Comparison of ENCODE assay signal across 12 cellular contexts in the genomic region with DNA sequence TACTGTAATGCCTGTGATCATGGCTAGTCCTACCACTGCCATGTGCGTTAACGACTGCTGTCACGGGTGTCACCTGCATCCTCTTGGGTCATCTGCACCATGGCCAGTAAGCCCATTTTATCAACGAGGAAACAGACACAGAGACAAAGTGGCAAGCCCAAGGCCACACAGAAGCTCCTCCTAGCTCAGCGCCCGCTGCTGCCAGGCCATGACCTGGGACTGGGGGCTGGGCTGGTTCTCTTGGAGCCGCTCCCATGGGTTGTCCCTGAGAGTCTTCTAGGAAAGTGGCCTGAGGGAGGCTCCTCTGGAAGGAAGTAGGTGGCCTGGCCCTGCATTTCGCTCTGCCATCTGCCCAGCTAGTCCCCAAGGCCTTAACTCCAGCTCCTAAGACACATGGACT. TPM values are rescaled to one million over a fixed set of nuclear protein-coding genes. Genes with fewer than 3 reads are reported as not detected.
DNase-seq lines count a peak whose midpoint lies in the region; ATAC-seq, FAIRE-seq and TF ChIP-seq lines count a peak whose summit lies in the region.
"Had no signal": no experiment of that assay in that cellular context is flagged by ENCODE, and none has a peak within 500 bp of the region (broad histone marks: within the 10 kb centered on the region; RNA-seq: fewer than 3 reads in every experiment).

No MANE protein-coding gene starts in this region.

- peak; percentile 48 for FAIRE-seq in keratinocyte (lab: Jason Lieb, UNC)

- H3K36me3 Mint-ChIP-seq in activated T-cell treated with anti-CD3 and anti-CD28 coated beads, Interleukin-2, amount 50 U/mL, for 4 hours (ENCODE audit: insufficient read depth) = peaks cover 24% of the 10 kb centered on the region
- peaks cover 65% of the 10 kb centered on the region for H3K36me3 Mint-ChIP-seq in activated T-helper 17 cell treated with anti-CD3 and anti-CD28 coated beads, Interleukin-2, amount 50 U/mL, for 72 hours (ENCODE audit: low read depth)

- no peaks in the 10 kb centered on the region for H3K9me3 Mint-ChIP-seq in activated T-cell treated with anti-CD3 and anti-CD28 coated beads, Interleukin-2, amount 50 U/mL, for 4 hours
- H3K9me3 Mint-ChIP-seq in activated T-helper 17 cell treated with anti-CD3 and anti-CD28 coated beads, Interleukin-2, amount 50 U/mL, for 72 hours = no peaks in the 10 kb centered on the region

- H3K27me3 ChIP-seq in keratinocyte (ENCODE audit: control insufficient read depth, extremely low read depth, insufficient read depth, low read length) = no peaks in the 10 kb centered on the region
- H3K27me3 ChIP-seq in testis = no peaks in the 10 kb centered on the region

- 53 to 73% methylated on average over 3 to 8 of the region's 8 CpGs for WGBS in testis, 2 donors

- no peaks in the 10 kb centered on the region for H3K9me1 ChIP-seq in keratinocyte (ENCODE audit: control insufficient read depth, extremely low read depth, insufficient read depth, low read length)

- H3K4me3 ChIP-seq in keratinocyte (ENCODE audit: control insufficient read depth in 2 of 3, extremely low read depth in 1 of 3, insufficient read depth in 2 of 3, low read depth in 1 of 3, low read length in 3 of 3) (peak overlapping the region in 2 of 3 experiments; percentile 90 to 95), testis (no peak overlapping the region)

- H3K36me3 ChIP-seq in keratinocyte (ENCODE audit: control insufficient read depth in 2 of 2, extremely low read depth in 1 of 2, insufficient read depth in 2 of 2, low read length in 2 of 2) (peaks cover 47 to 62% of the 10 kb centered on the region in 2 experiments), testis (ENCODE audit: low read depth, missing control alignments) (no peaks in the 10 kb centered on the region)

- peak overlapping the region; percentile 88 for H3K4me3 Mint-ChIP-seq in activated T-cell treated with anti-CD3 and anti-CD28 coated beads, Interleukin-2, amount 50 U/mL, for 4 hours
- H3K4me3 Mint-ChIP-seq in activated T-helper 17 cell treated with anti-CD3 and anti-CD28 coated beads, Interleukin-2, amount 50 U/mL, for 72 hours = peak overlapping the region; percentile 93

- TF ChIP-seq POLR2A in testis (IDR thresholded peaks at IDR 0.05) = no peak

- ATAC-seq in activated T-cell treated with anti-CD3 and anti-CD28 coated beads, Interleukin-2, amount 50 U/mL, for 4 hours = no peak
- no peak for ATAC-seq in activated T-helper 17 cell treated with anti-CD3 and anti-CD28 coated beads, Interleukin-2, amount 50 U/mL, for 72 hours (replicated peaks)
- ATAC-seq in omental fat pad (ENCODE audit: low FRiP score) = no peak

- H2AFZ ChIP-seq in keratinocyte (ENCODE audit: control insufficient read depth, low read length) = no peak overlapping the region
- H2AFZ ChIP-seq: parathyroid adenoma had no signal

- peak overlapping the region; percentile 99 for H3K9ac ChIP-seq in keratinocyte (ENCODE audit: control insufficient read depth, extremely low read depth, insufficient read depth, low read length)
- H3K9ac ChIP-seq: parathyroid adenoma had no signal

- H3K27me3 Mint-ChIP-seq in activated T-cell treated with anti-CD3 and anti-CD28 coated beads, Interleukin-2, amount 50 U/mL, for 4 hours (ENCODE audit: low read depth) = no peaks in the 10 kb centered on the region
- H3K27me3 Mint-ChIP-seq in activated T-helper 17 cell treated with anti-CD3 and anti-CD28 coated beads, Interleukin-2, amount 50 U/mL, for 72 hours = no peaks in the 10 kb centered on the region

- H3K27ac ChIP-seq in keratinocyte (ENCODE audit: control insufficient read depth, insufficient read depth, low read length) (peak overlapping the region; percentile 99), testis (peak overlapping the region; percentile 58 to 81)

- peaks cover 2% of the 10 kb centered on the region for H4K20me1 ChIP-seq in keratinocyte (ENCODE audit: control insufficient read depth, extremely low read depth, insufficient read depth, low read length)

- H3K4me1 Mint-ChIP-seq in activated T-cell treated with anti-CD3 and anti-CD28 coated beads, Interleukin-2, amount 50 U/mL, for 4 hours (ENCODE audit: low read depth) = peaks cover 56% of the 10 kb centered on the region
- peaks cover 29% of the 10 kb centered on the region for H3K4me1 Mint-ChIP-seq in activated T-helper 17 cell treated with anti-CD3 and anti-CD28 coated beads, Interleukin-2, amount 50 U/mL, for 72 hours

- intact Hi-C loops in testis (cut with DNase I; ENCODE audit: low total_unique reads) = loop anchor here (5.0 to 10.0 kb wide), 2 partner anchors 47 to 71 kb away; no protein-coding TSS in a partner anchor

- H3K79me2 ChIP-seq in keratinocyte (ENCODE audit: control insufficient read depth, insufficient read depth, low read length) = peaks cover 63% of the 10 kb centered on the region
- H3K79me2 ChIP-seq: parathyroid adenoma had no signal

- DNase-seq in activated T-cell treated with anti-CD3 and anti-CD28 coated beads, Interleukin-2, amount 50 U/mL, for 4 hours = no peak
- DNase-seq in activated T-cell treated with anti-CD3 and anti-CD28 coated beads, Interleukin-2, amount 50 U/mL, for 1 hour = no peak
- DNase-seq in keratinocyte (ENCODE audit: low read depth, low spot score) (no peak), testis (peak; percentile 89), omental fat pad (ENCODE audit: low spot score) (no peak), NCI-H1092 treated with DMSO at 0.1 percent for 48 hours (lab: John Stamatoyannopoulos, UW) (no peak)
- DNase-seq in effector CD4-positive, alpha-beta T cell = no peak
- DNase-seq: activated CD8-positive, alpha-beta memory T cell treated with anti-CD3 and anti-CD28 coated beads, Interleukin-2, amount 50 U/mL, for 48 hours; cerebellar nuclear complex; stimulated activated CD4-positive, alpha-beta T cell treated with anti-CD3 and anti-CD28 coated beads, Interleukin-2, amount 100 ng/mL, for 48 hours had no signal

- peak overlapping the region; percentile 92 for H3K27ac Mint-ChIP-seq in activated T-helper 17 cell treated with anti-CD3 and anti-CD28 coated beads, Interleukin-2, amount 50 U/mL, for 72 hours

- H3K9me3 ChIP-seq in keratinocyte (ENCODE audit: control insufficient read depth, low read depth, low read length) = no peaks in the 10 kb centered on the region
- H3K9me3 ChIP-seq in testis = no peaks in the 10 kb centered on the region

- TF ChIP-seq CTCF in keratinocyte (optimal IDR thresholded peaks at IDR 0.05 in 1 of 3, IDR thresholded peaks at IDR 0.05 in 1 of 3, conservative IDR thresholded peaks at IDR 0.05 in 1 of 3; ENCODE audit: extremely low read depth in 1 of 3, insufficient read depth in 2 of 3, low read length in 3 of 3) (no peak), testis (IDR thresholded peaks at IDR 0.05) (no peak), omental fat pad (IDR thresholded peaks at IDR 0.05) (no peak)

- dilution Hi-C loops in keratinocyte (cut with MboI; ENCODE audit: extremely low pct_ligation_motif_present, low sequenced_read_pairs) = no loop called here

- peaks cover 68% of the 10 kb centered on the region for H3K4me1 ChIP-seq in keratinocyte (ENCODE audit: control insufficient read depth, extremely low read depth, insufficient read depth, low read length)
- peaks cover 42% of the 10 kb centered on the region for H3K4me1 ChIP-seq in testis
- H3K4me1 ChIP-seq: parathyroid adenoma had no signal

- H3K4me2 ChIP-seq in keratinocyte (ENCODE audit: control insufficient read depth, extremely low read depth, insufficient read depth, low read depth, low read length) = peak overlapping the region; percentile 100

RNA-seq across cellular contexts. Expression of gene DUSP7, which starts 4.9 kb away (rescaled TPM):
- total RNA-seq in activated T-cell treated with anti-CD3 and anti-CD28 coated beads, Interleukin-2, amount 50 U/mL, for 4 hours = 10 to 100 TPM; 33.4 to 43.6 (median 38.1) TPM
- 10 to 100 TPM; 19.3 to 25.1 TPM for total RNA-seq in activated T-helper 17 cell treated with anti-CD3 and anti-CD28 coated beads, Interleukin-2, amount 50 U/mL, for 72 hours
- polyA plus RNA-seq in keratinocyte (103 to 172 TPM (median 121 TPM) in 3 replicates), testis (ENCODE audit: insufficient read depth, low read depth, low replicate concordance) (25.1 TPM)
- polyA plus RNA-seq in keratinocyte (2011; ENCODE audit: low read depth) = 36.1 TPM
- 119 and 152 TPM in 2 replicates for polyA plus RNA-seq in keratinocyte (2011; cell fraction: cytosol; rRNA removed)
- 143 and 170 TPM in 2 replicates for polyA plus RNA-seq in keratinocyte (2011; cell fraction: nucleus; rRNA removed)
- polyA plus RNA-seq in keratinocyte (2012; ENCODE audit: low replicate concordance) = 84.5 and 106 TPM in 2 replicates
- 280 to 386 TPM (median 351 TPM) in 3 replicates for polyA minus RNA-seq in keratinocyte
- 419 TPM for polyA minus RNA-seq in keratinocyte (2011; cell fraction: cytosol; rRNA and poly(A)+ RNA removed)
- 133 and 142 TPM in 2 replicates for polyA minus RNA-seq in keratinocyte (2011; cell fraction: nucleus; rRNA and poly(A)+ RNA removed)
- total RNA-seq in testis (10 to 100 TPM; 40.6 to 48.8 TPM), omental fat pad (10 to 100 TPM in 3 of 4 donors, 1 to 10 TPM in 1; 5.5 to 22.2 (median 16.8) TPM)

RNA-seq across cellular contexts. Expression of gene RPL29, which starts 55.7 kb away (rescaled TPM):
- total RNA-seq in activated T-cell treated with anti-CD3 and anti-CD28 coated beads, Interleukin-2, amount 50 U/mL, for 4 hours = 1,000 to 10,000 TPM; 1,732 to 1,841 (median 1,813) TPM
- total RNA-seq in activated T-helper 17 cell treated with anti-CD3 and anti-CD28 coated beads, Interleukin-2, amount 50 U/mL, for 72 hours = 1,000 to 10,000 TPM; 1,433 to 1,498 TPM
- polyA plus RNA-seq in keratinocyte = 1,648 to 2,317 TPM (median 2,262 TPM) in 3 replicates
- 230 TPM for polyA plus RNA-seq in keratinocyte (2011; ENCODE audit: low read depth)
- polyA plus RNA-seq in keratinocyte (2011; cell fraction: cytosol; rRNA removed) = 2,612 and 3,378 TPM in 2 replicates
- polyA plus RNA-seq in keratinocyte (2011; cell fraction: nucleus; rRNA removed) = 709 and 840 TPM in 2 replicates
- polyA plus RNA-seq in keratinocyte (2012; ENCODE audit: low replicate concordance) = 2,251 and 2,683 TPM in 2 replicates
- 629 to 1,712 TPM (median 1,279 TPM) in 3 replicates for polyA minus RNA-seq in keratinocyte
- polyA minus RNA-seq in keratinocyte (2011; cell fraction: cytosol; rRNA and poly(A)+ RNA removed) = 1,741 TPM
- polyA minus RNA-seq in keratinocyte (2011; cell fraction: nucleus; rRNA and poly(A)+ RNA removed) = 213 and 241 TPM in 2 replicates
- 100 to 1,000 TPM; 491 to 999 TPM for total RNA-seq in testis
- polyA plus RNA-seq in testis (ENCODE audit: insufficient read depth, low read depth, low replicate concordance) = 965 TPM
- total RNA-seq in omental fat pad = 1,000 to 10,000 TPM; 1,723 to 2,189 (median 1,972) TPM

Comparison
In these comparisons a context has a peak if more than half of its experiments do, and no peak if none do; other contexts are left out.
1. H3K4me3 ChIP-seq: peak in keratinocyte (2 of 3); none in testis (0 of 2).